1 cellular context compared by ENCODE assay signal in the genomic region with DNA sequence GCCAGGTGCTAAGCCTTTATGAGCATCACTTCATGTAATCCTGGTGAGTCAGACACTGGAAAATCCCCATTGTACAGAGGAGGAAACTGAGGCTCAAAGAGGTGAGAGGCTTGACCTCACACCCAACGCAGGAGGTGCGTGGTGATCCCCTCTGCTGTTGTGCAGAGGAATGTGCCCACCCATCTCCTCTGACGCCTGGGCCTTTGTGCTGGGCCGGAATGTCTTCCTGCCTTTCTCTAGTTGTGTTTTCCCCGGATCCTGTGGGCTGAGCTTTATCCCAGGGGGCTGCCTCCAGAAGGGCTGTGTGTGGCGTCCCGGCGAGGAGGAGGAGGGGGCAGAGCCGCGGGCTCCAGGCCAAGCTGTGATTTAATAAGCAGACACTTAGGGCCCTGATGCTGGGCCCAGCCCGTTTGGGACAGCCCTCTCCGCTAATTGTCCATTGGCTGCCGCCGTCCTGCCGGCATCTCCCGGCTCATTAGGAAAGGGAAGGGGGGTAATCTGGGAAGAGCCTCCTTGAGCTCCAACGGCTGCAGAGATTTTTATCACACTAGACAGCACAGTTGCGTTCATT.
TF ChIP-seq lines count a peak whose summit lies in the region.

No MANE protein-coding gene starts in this region.

TF ChIP-seq in K562, 482 proteins besides CTCF, POLR2A, EP300 and RAD21 (continued from another document):
- TF ChIP-seq, protein P1, sequence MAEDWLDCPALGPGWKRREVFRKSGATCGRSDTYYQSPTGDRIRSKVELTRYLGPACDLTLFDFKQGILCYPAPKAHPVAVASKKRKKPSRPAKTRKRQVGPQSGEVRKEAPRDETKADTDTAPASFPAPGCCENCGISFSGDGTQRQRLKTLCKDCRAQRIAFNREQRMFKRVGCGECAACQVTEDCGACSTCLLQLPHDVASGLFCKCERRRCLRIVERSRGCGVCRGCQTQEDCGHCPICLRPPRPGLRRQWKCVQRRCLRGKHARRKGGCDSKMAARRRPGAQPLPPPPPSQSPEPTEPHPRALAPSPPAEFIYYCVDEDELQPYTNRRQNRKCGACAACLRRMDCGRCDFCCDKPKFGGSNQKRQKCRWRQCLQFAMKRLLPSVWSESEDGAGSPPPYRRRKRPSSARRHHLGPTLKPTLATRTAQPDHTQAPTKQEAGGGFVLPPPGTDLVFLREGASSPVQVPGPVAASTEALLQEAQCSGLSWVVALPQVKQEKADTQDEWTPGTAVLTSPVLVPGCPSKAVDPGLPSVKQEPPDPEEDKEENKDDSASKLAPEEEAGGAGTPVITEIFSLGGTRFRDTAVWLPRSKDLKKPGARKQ (CRISPR knock-in tag; IDR thresholded peaks at IDR 0.05): no peak
- TF ChIP-seq RBM25 (IDR thresholded peaks at IDR 0.05; ENCODE audit: low read depth, low read length, severe bottlenecking): peak; percentile 9
